In genomic region chr17:83195330-83196087, GRCh38 we compare ENCODE assay signal across 10 cellular contexts.
DNase-seq lines count a peak whose midpoint lies in the region; ATAC-seq, FAIRE-seq and TF ChIP-seq lines count a peak whose summit lies in the region.
"Had no signal": no experiment of that assay in that cellular context is flagged by ENCODE, and none has a peak within 500 bp of the region (broad histone marks: within the 10 kb centered on the region; RNA-seq: fewer than 3 reads in every experiment).

No MANE protein-coding gene starts in this region.

- intact Hi-C loops in activated CD8-positive, alpha-beta T cell treated with anti-CD3 and anti-CD28 coated beads for 36 hours (cut with micrococcal nuclease), result no loop called here
- intact Hi-C loops in kidney (cut with DNase I), result no loop called here

- TF ChIP-seq CTCF in activated CD8-positive, alpha-beta T cell treated with anti-CD3 and anti-CD28 coated beads for 36 hours (IDR thresholded peaks at IDR 0.05), result no peak
- TF ChIP-seq CTCF in brain microvascular endothelial cell (IDR thresholded peaks at IDR 0.05; ENCODE audit: low read depth, low read length, missing control alignments) (peak; percentile 31), kidney (IDR thresholded peaks at IDR 0.05; ENCODE audit: borderline replicate concordance, extremely low read depth, insufficient read depth) (no peak), thoracic aorta (IDR thresholded peaks at IDR 0.05) (peak; percentile 50)

- H3K9me3 Mint-ChIP-seq in activated CD8-positive, alpha-beta T cell treated with anti-CD3 and anti-CD28 coated beads, Interleukin-2, amount 10 ng/mL, durations not matched to agents 7 days and 5 days (ENCODE audit: insufficient read depth), result no peaks in the 10 kb centered on the region
- H3K9me3 Mint-ChIP-seq in activated CD8-positive, alpha-beta T cell treated with anti-CD3 and anti-CD28 coated beads for 36 hours, result no peaks in the 10 kb centered on the region

- H3K27ac Mint-ChIP-seq in activated CD8-positive, alpha-beta T cell treated with anti-CD3 and anti-CD28 coated beads, Interleukin-2, amount 10 ng/mL, durations not matched to agents 7 days and 5 days, result peak overlapping the region; percentile 20
- H3K27ac Mint-ChIP-seq in activated CD8-positive, alpha-beta T cell treated with anti-CD3 and anti-CD28 coated beads for 36 hours, result no peak overlapping the region

- POLR2A ChIA-PET in activated CD8-positive, alpha-beta T cell treated with anti-CD3 and anti-CD28 coated beads, Interleukin-2, amount 10 ng/mL, durations not matched to agents 7 days and 5 days (lab: Charles Lee), result no interaction called here
- POLR2A ChIA-PET in activated CD8-positive, alpha-beta T cell treated with anti-CD3 and anti-CD28 coated beads for 36 hours (lab: Charles Lee), result no interaction called here

- no peak for ATAC-seq in activated CD8-positive, alpha-beta T cell treated with anti-CD3 and anti-CD28 coated beads, Interleukin-2, amount 10 ng/mL, durations not matched to agents 7 days and 5 days
- ATAC-seq in activated CD8-positive, alpha-beta T cell treated with anti-CD3 and anti-CD28 coated beads for 36 hours, result no peak
- ATAC-seq in thoracic aorta (ENCODE audit: insufficient number of reproducible peaks, low FRiP score, low read depth), result peak; percentile 59
- no peak for ATAC-seq in GM18520 (IDR thresholded peaks at IDR 0.05; ENCODE audit: unreplicated experiment)

- H3K4me3 ChIP-seq in brain microvascular endothelial cell (ENCODE audit: low read depth, low read length), result no peak overlapping the region
- H3K4me3 ChIP-seq in kidney (ENCODE audit: low read length in 2 of 2), result no peak overlapping the region
- H3K4me3 ChIP-seq in thoracic aorta, result peak overlapping the region; percentile 5

- FAIRE-seq in kidney (lab: Jason Lieb, UNC), result no peak
- FAIRE-seq: endometrium had no signal

- DNase-seq in activated CD8-positive, alpha-beta T cell treated with anti-CD3 and anti-CD28 coated beads, Interleukin-2, amount 10 ng/mL, durations not matched to agents 7 days and 5 days, result no peak
- no peak for DNase-seq in activated CD8-positive, alpha-beta T cell treated with anti-CD3 and anti-CD28 coated beads for 36 hours
- DNase-seq in brain microvascular endothelial cell (no peak), kidney (peak; percentile 77), thoracic aorta (ENCODE audit: low spot score) (peak; percentile 40), NCI-H446 treated with DMSO at 0.1 percent for 48 hours (lab: John Stamatoyannopoulos, UW) (no peak), cerebellar nuclear complex (lab: John Stamatoyannopoulos, UW) (no peak)
- DNase-seq: AML-193 had no signal

- CTCF ChIA-PET in activated CD8-positive, alpha-beta T cell treated with anti-CD3 and anti-CD28 coated beads, Interleukin-2, amount 10 ng/mL, durations not matched to agents 7 days and 5 days (lab: Charles Lee), result no interaction called here
- CTCF ChIA-PET in activated CD8-positive, alpha-beta T cell treated with anti-CD3 and anti-CD28 coated beads for 36 hours (lab: Charles Lee), result no interaction called here

- H3K4me3 Mint-ChIP-seq in activated CD8-positive, alpha-beta T cell treated with anti-CD3 and anti-CD28 coated beads, Interleukin-2, amount 10 ng/mL, durations not matched to agents 7 days and 5 days, result no peak overlapping the region
- no peak overlapping the region for H3K4me3 Mint-ChIP-seq in activated CD8-positive, alpha-beta T cell treated with anti-CD3 and anti-CD28 coated beads for 36 hours

- H3K4me1 ChIP-seq in kidney (ENCODE audit: control insufficient read depth in 1 of 2, insufficient read depth in 1 of 2, low read depth in 1 of 2, low read length in 2 of 2) (peaks cover 0 to 12% of the 10 kb centered on the region in 2 donors), thoracic aorta (ENCODE audit: control insufficient read depth in 1 of 2, low read depth in 2 of 2) (peaks cover 33 to 54% of the 10 kb centered on the region in 2 donors)

- in situ Hi-C loops in brain microvascular endothelial cell (cut with HindIII; ENCODE audit: low pct_ligation_motif_present, low sequenced_read_pairs), result no loop called here

- H3K27ac ChIP-seq in brain microvascular endothelial cell (peak overlapping the region; percentile 68), kidney (ENCODE audit: low read depth in 2 of 2, low read length in 2 of 2) (no peak overlapping the region), thoracic aorta (peak overlapping the region; percentile 57 to 62)

- no peaks in the 10 kb centered on the region for H3K36me3 ChIP-seq in brain microvascular endothelial cell (replicated peaks)
- no peaks in the 10 kb centered on the region for H3K36me3 ChIP-seq in kidney (ENCODE audit: control insufficient read depth in 1 of 2, insufficient read depth in 2 of 2, low read length in 2 of 2)
- H3K36me3 ChIP-seq in thoracic aorta, result no peaks in the 10 kb centered on the region

- H3K27me3 Mint-ChIP-seq in activated CD8-positive, alpha-beta T cell treated with anti-CD3 and anti-CD28 coated beads, Interleukin-2, amount 10 ng/mL, durations not matched to agents 7 days and 5 days (ENCODE audit: low read depth), result no peaks in the 10 kb centered on the region
- H3K27me3 Mint-ChIP-seq in activated CD8-positive, alpha-beta T cell treated with anti-CD3 and anti-CD28 coated beads for 36 hours, result no peaks in the 10 kb centered on the region

- no peak overlapping the region for H3K9ac ChIP-seq in kidney (ENCODE audit: low read length in 2 of 2)

- H3K9me3 ChIP-seq in kidney (ENCODE audit: control insufficient read depth in 1 of 2, low read length in 2 of 2) (no peaks in the 10 kb centered on the region), thoracic aorta (no peaks in the 10 kb centered on the region)

- peaks cover 57% of the 10 kb centered on the region for H3K4me1 Mint-ChIP-seq in activated CD8-positive, alpha-beta T cell treated with anti-CD3 and anti-CD28 coated beads, Interleukin-2, amount 10 ng/mL, durations not matched to agents 7 days and 5 days (ENCODE audit: low read depth)
- peaks cover 42% of the 10 kb centered on the region for H3K4me1 Mint-ChIP-seq in activated CD8-positive, alpha-beta T cell treated with anti-CD3 and anti-CD28 coated beads for 36 hours (ENCODE audit: low read depth)

- H3K27me3 ChIP-seq in brain microvascular endothelial cell (replicated peaks) (no peaks in the 10 kb centered on the region), thoracic aorta (replicated peaks; ENCODE audit: insufficient read depth) (no peaks in the 10 kb centered on the region)

- no peaks in the 10 kb centered on the region for H3K36me3 Mint-ChIP-seq in activated CD8-positive, alpha-beta T cell treated with anti-CD3 and anti-CD28 coated beads, Interleukin-2, amount 10 ng/mL, durations not matched to agents 7 days and 5 days (ENCODE audit: low read depth)
- H3K36me3 Mint-ChIP-seq in activated CD8-positive, alpha-beta T cell treated with anti-CD3 and anti-CD28 coated beads for 36 hours (ENCODE audit: low read depth), result no peaks in the 10 kb centered on the region

Comparison
In these comparisons a context has a peak if more than half of its experiments do, and no peak if none do; other contexts are left out.
1. DNase-seq: peak in kidney (single experiment) and thoracic aorta (single experiment); none in activated CD8-positive, alpha-beta T cell treated with anti-CD3 and anti-CD28 coated beads, Interleukin-2, amount 10 ng/mL, durations not matched to agents 7 days and 5 days (single experiment), activated CD8-positive, alpha-beta T cell treated with anti-CD3 and anti-CD28 coated beads for 36 hours (single experiment), brain microvascular endothelial cell (single experiment), NCI-H446 treated with DMSO at 0.1 percent for 48 hours (single experiment) and cerebellar nuclear complex (0 of 2).
2. CTCF ChIP-seq: peak in brain microvascular endothelial cell (single experiment) and thoracic aorta (single experiment); none in activated CD8-positive, alpha-beta T cell treated with anti-CD3 and anti-CD28 coated beads for 36 hours (single experiment) and kidney (single experiment).
3. H3K27ac ChIP-seq: peak in brain microvascular endothelial cell (single experiment) and thoracic aorta (2 of 2); none in kidney (0 of 2).